1 cellular context compared by ENCODE assay signal in genomic region chr3:12999147-13000140, GRCh38.
TF ChIP-seq lines count a peak whose summit lies in the region.

No MANE protein-coding gene starts in this region.

TF ChIP-seq in K562, 482 proteins besides CTCF, POLR2A, EP300 and RAD21 (continued from another document and continues in another):
- no peak for TF ChIP-seq DEAF1 (CRISPR knock-in tag; IDR thresholded peaks at IDR 0.05)
- TF ChIP-seq TBP (optimal IDR thresholded peaks at IDR 0.05; ENCODE audit: low read depth, low read length): peak; percentile 59
- no peak for TF ChIP-seq ATF1 (CRISPR knock-in tag; IDR thresholded peaks at IDR 0.05)
- TF ChIP-seq ATF1 (tag; IDR thresholded peaks at IDR 0.05): peak; percentile 91
- no peak for TF ChIP-seq ZNF224 (CRISPR knock-in tag; IDR thresholded peaks at IDR 0.05)
- TF ChIP-seq TGIF2 (CRISPR knock-in tag; IDR thresholded peaks at IDR 0.05): no peak
- TF ChIP-seq MECOM (CRISPR knock-in tag; IDR thresholded peaks at IDR 0.05): no peak; the same call in 1 of the 2 replicates
- peak; percentile 74 for TF ChIP-seq SUPT5H (IDR thresholded peaks at IDR 0.05)
- no peak for TF ChIP-seq PHB2 (IDR thresholded peaks at IDR 0.05; ENCODE audit: low read depth)
- no peak; a peak in 1 of 3 replicates for TF ChIP-seq CBX3 (IDR thresholded peaks at IDR 0.05; ENCODE audit: borderline replicate concordance in 1 of 2, low read length in 2 of 2)
- no peak for TF ChIP-seq TSC22D4 (tag; IDR thresholded peaks at IDR 0.05)
- TF ChIP-seq DMBX1 (CRISPR knock-in tag; IDR thresholded peaks at IDR 0.05; ENCODE audit: borderline replicate concordance): no peak; the same call in 1 of the 2 replicates
- peak; percentile 50; the same call in 1 of the 2 replicates for TF ChIP-seq ZBTB26 (CRISPR knock-in tag; IDR thresholded peaks at IDR 0.05)
- TF ChIP-seq ZNF395 (CRISPR knock-in tag; IDR thresholded peaks at IDR 0.05): peak; percentile 69; the same call in 1 of the 2 replicates
- TF ChIP-seq L3MBTL2 (IDR thresholded peaks at IDR 0.05): peak; percentile 85
- no peak for TF ChIP-seq BRCA1 (IDR thresholded peaks at IDR 0.05)
- TF ChIP-seq BRCA1 (CRISPR knock-in tag; IDR thresholded peaks at IDR 0.05): no peak
- TF ChIP-seq ZNF134 (CRISPR knock-in tag; conservative IDR thresholded peaks at IDR 0.05): no peak; the same call in 1 of the 2 replicates
- TF ChIP-seq U2AF1 (optimal IDR thresholded peaks at IDR 0.05; ENCODE audit: low read depth, low read length): no peak
- no peak for TF ChIP-seq ETS1 (conservative IDR thresholded peaks at IDR 0.05; ENCODE audit: control insufficient read depth, low read depth, low read length)
- TF ChIP-seq ZNF174 (CRISPR knock-in tag; IDR thresholded peaks at IDR 0.05): no peak
- TF ChIP-seq, protein P1, sequence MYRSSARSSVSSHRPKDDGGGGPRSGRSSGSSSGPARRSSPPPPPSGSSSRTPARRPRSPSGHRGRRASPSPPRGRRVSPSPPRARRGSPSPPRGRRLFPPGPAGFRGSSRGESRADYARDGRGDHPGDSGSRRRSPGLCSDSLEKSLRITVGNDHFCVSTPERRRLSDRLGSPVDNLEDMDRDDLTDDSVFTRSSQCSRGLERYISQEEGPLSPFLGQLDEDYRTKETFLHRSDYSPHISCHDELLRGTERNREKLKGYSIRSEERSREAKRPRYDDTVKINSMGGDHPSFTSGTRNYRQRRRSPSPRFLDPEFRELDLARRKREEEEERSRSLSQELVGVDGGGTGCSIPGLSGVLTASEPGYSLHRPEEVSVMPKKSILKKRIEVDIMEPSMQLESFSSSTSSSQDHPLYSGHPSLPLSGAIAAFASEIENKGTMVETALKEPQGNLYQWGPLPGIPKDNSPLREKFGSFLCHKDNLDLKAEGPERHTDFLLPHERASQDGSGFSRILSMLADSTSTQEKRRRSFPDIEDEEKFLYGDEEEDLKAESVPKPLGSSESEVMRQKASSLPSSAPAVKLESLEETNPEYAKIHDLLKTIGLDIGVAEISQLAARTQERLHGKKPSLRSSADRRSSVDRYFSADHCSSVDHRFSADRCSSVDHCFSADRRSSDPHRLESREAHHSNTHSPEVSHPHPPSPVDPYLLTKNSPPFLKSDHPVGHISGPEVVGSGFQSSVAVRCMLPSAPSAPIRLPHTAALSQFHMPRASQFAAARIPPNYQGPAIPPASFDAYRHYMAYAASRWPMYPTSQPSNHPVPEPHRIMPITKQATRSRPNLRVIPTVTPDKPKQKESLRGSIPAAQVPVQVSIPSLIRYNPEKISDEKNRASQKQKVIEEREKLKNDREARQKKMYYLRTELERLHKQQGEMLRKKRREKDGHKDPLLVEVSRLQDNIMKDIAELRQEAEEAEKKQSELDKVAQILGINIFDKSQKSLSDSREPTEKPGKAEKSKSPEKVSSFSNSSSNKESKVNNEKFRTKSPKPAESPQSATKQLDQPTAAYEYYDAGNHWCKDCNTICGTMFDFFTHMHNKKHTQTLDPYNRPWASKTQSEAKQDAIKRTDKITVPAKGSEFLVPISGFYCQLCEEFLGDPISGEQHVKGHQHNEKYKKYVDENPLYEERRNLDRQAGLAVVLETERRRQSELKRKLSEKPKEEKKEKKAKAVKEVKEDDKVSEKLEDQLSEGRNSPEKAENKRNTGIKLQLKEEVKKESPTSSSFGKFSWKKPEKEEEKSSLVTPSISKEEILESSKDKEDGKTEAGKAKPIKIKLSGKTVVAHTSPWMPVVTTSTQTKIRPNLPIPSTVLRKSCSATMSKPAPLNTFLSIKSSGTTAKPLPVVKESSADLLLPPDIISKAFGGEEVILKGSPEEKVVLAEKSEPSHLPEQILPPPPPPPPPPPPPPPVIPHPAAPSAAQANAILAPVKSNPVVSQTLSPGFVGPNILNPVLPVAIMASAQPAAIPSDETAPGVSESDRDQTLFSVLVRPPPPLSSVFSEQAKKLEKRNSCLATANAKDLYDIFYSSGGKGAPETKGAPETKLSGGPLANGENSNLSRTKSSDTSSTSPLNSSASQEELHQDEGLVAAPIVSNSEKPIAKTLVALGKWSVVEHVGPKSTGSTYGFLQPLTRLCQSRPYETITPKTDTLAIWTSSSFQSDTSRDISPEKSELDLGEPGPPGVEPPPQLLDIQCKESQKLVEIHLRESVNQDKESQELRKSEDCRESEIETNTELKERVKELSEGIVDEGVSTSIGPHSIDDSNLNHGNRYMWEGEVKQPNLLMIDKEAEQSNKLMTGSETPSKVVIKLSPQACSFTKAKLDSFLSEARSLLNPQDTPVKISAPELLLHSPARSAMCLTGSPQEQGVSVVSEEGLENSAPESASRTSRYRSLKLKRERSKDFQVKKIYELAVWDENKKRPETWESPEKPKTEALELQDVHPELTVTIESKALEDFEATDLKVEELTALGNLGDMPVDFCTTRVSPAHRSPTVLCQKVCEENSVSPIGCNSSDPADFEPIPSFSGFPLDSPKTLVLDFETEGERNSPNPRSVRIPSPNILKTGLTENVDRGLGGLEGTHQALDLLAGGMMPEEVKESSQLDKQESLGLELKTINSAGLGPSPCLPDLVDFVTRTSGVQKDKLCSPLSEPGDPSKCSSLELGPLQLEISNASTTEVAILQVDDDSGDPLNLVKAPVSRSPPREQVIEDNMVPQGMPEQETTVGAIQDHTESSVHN (IDR thresholded peaks at IDR 0.05; ENCODE audit: borderline replicate concordance in 1 of 2, low read depth in 1 of 2): peak in 1 of 2 experiments; percentile 65; a peak in 1 of 4 replicates
- no peak; the same call in 1 of the 2 replicates for TF ChIP-seq RB1 (IDR thresholded peaks at IDR 0.05; ENCODE audit: low read depth)
- 0 out of 2 replicates have a peak, but pooled peaks have one; percentile 46 for TF ChIP-seq GTF2E2 (tag; IDR thresholded peaks at IDR 0.05)
- no peak for TF ChIP-seq PTBP1 (IDR thresholded peaks at IDR 0.05; ENCODE audit: low read depth, low read length)
- TF ChIP-seq ERF (CRISPR knock-in tag; IDR thresholded peaks at IDR 0.05): peak; percentile 60
- no peak for TF ChIP-seq NFYB (IDR thresholded peaks at IDR 0.05; ENCODE audit: extremely low read depth, insufficient read length)
- no peak for TF ChIP-seq POLR3A (IDR thresholded peaks at IDR 0.05; ENCODE audit: borderline replicate concordance, extremely low read depth, insufficient read depth, insufficient read length)
- TF ChIP-seq SMARCB1 (IDR thresholded peaks at IDR 0.05; ENCODE audit: insufficient read length, low read depth): no peak
- peak; percentile 86; the same call in 1 of the 2 replicates for TF ChIP-seq ZNF197 (CRISPR knock-in tag; IDR thresholded peaks at IDR 0.05; ENCODE audit: low read depth)
- TF ChIP-seq, protein P2, sequence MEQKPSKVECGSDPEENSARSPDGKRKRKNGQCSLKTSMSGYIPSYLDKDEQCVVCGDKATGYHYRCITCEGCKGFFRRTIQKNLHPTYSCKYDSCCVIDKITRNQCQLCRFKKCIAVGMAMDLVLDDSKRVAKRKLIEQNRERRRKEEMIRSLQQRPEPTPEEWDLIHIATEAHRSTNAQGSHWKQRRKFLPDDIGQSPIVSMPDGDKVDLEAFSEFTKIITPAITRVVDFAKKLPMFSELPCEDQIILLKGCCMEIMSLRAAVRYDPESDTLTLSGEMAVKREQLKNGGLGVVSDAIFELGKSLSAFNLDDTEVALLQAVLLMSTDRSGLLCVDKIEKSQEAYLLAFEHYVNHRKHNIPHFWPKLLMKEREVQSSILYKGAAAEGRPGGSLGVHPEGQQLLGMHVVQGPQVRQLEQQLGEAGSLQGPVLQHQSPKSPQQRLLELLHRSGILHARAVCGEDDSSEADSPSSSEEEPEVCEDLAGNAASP (IDR thresholded peaks at IDR 0.05): no peak
- TF ChIP-seq ZFX (CRISPR knock-in tag; IDR thresholded peaks at IDR 0.05): no peak
- TF ChIP-seq TAF15 (IDR thresholded peaks at IDR 0.05; ENCODE audit: low read depth, low read length): no peak
- TF ChIP-seq, protein P3, sequence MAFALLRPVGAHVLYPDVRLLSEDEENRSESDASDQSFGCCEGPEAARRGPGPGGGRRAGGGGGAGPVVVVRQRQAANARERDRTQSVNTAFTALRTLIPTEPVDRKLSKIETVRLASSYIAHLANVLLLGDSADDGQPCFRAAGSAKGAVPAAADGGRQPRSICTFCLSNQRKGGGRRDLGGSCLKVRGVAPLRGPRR (CRISPR knock-in tag; IDR thresholded peaks at IDR 0.05): no peak; the same call in 1 of the 2 replicates
- peak; percentile 96 for TF ChIP-seq EGR1 (conservative IDR thresholded peaks at IDR 0.05)
- peak; percentile 93; the same call in 1 of the 2 replicates for TF ChIP-seq NR1H2 (CRISPR knock-in tag; IDR thresholded peaks at IDR 0.05)
- 0 out of 4 replicates have a peak, but pooled peaks of 1 of the 2 experiments have one; percentile 47 for TF ChIP-seq SRF (CRISPR knock-in tag; IDR thresholded peaks at IDR 0.05)
- peak; percentile 83 for TF ChIP-seq FOSL1 (tag; conservative IDR thresholded peaks at IDR 0.05)
- TF ChIP-seq POU5F1 (IDR thresholded peaks at IDR 0.05; ENCODE audit: borderline replicate concordance, low read depth, low read length, partially characterized antibody): no peak
- TF ChIP-seq BRF1 (IDR thresholded peaks at IDR 0.05; ENCODE audit: borderline replicate concordance, extremely low read depth, insufficient read length): no peak
- TF ChIP-seq SMAD4 (CRISPR knock-in tag; conservative IDR thresholded peaks at IDR 0.05): peak; percentile 97
- no peak for TF ChIP-seq ILF3 (IDR thresholded peaks at IDR 0.05; ENCODE audit: borderline replicate concordance)
- no peak; the same call in none of the 2 replicates for TF ChIP-seq GABPA (tag; conservative IDR thresholded peaks at IDR 0.05; ENCODE audit: low read depth)
- peak in 1 of 2 experiments; percentile 32; a peak in 3 of 4 replicates for TF ChIP-seq SIX5 (IDR thresholded peaks at IDR 0.05; ENCODE audit: borderline replicate concordance in 1 of 2, insufficient read depth in 1 of 2, low read depth in 1 of 2, low read length in 2 of 2)
- no peak for TF ChIP-seq CAMTA2 (CRISPR knock-in tag; conservative IDR thresholded peaks at IDR 0.05)
- no peak for TF ChIP-seq ZNF830 (CRISPR knock-in tag; IDR thresholded peaks at IDR 0.05)
- no peak for TF ChIP-seq DNMT1 (IDR thresholded peaks at IDR 0.05)
- TF ChIP-seq SMARCA5 (IDR thresholded peaks at IDR 0.05): peak; percentile 97
- no peak for TF ChIP-seq SAFB2 (IDR thresholded peaks at IDR 0.05; ENCODE audit: borderline replicate concordance, low read depth, low read length, severe bottlenecking)
- TF ChIP-seq ZZZ3 (IDR thresholded peaks at IDR 0.05): no peak
- no peak for TF ChIP-seq SRSF7 (optimal IDR thresholded peaks at IDR 0.05; ENCODE audit: low read depth, low read length)
- no peak for TF ChIP-seq ZNF124 (CRISPR knock-in tag; IDR thresholded peaks at IDR 0.05)
- no peak for TF ChIP-seq TFAM (CRISPR knock-in tag; conservative IDR thresholded peaks at IDR 0.05)
- no peak for TF ChIP-seq ZNF277 (CRISPR knock-in tag; IDR thresholded peaks at IDR 0.05; ENCODE audit: borderline replicate concordance)
- no peak for TF ChIP-seq SRSF3 (IDR thresholded peaks at IDR 0.05; ENCODE audit: insufficient read depth, low read length)
- no peak for TF ChIP-seq GABPB2 (CRISPR knock-in tag; conservative IDR thresholded peaks at IDR 0.05)
- no peak; the same call in 1 of the 2 replicates for TF ChIP-seq XRCC5 (IDR thresholded peaks at IDR 0.05; ENCODE audit: low read depth, low read length)
- TF ChIP-seq BCOR (IDR thresholded peaks at IDR 0.05): peak; percentile 96
- peak; percentile 94 for TF ChIP-seq ZNF316 (IDR thresholded peaks at IDR 0.05)
- no peak for TF ChIP-seq PHB (CRISPR knock-in tag; IDR thresholded peaks at IDR 0.05)
- no peak for TF ChIP-seq PHF20 (IDR thresholded peaks at IDR 0.05; ENCODE audit: partially characterized antibody)
